9 cellular contexts compared by ENCODE assay signal in the genomic region with DNA sequence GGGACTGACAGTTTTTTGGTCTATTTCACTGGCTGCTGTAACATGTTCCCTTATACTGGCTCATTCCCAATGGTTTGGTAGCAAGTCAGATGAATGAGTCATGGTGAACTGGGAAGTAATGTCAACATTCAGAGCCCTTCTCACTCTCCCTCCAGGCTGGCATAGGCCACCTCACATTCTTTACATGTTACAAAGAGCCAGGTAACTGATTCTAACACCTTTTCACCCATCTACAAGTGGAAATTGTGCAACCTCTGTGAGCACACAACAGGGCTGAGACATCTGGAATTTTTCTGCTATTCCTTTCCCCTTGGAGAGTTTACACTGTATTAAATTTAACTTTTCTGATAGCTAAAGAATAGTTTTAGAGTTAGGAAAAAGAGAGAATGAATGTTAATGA.
DNase-seq lines count a peak whose midpoint lies in the region; ATAC-seq and TF ChIP-seq lines count a peak whose summit lies in the region.
"Had no signal": no experiment of that assay in that cellular context is flagged by ENCODE, and none has a peak within 500 bp of the region (broad histone marks: within the 10 kb centered on the region; RNA-seq: fewer than 3 reads in every experiment).

No MANE protein-coding gene starts in this region.

- H3K9me3 ChIP-seq in neural progenitor cell (ENCODE audit: low read depth), result no peaks in the 10 kb centered on the region

- no peak overlapping the region for H3K4me2 ChIP-seq in neural progenitor cell

- no peaks in the 10 kb centered on the region for H3K36me3 ChIP-seq in neural progenitor cell

- no peak overlapping the region for H3K4me3 Mint-ChIP-seq in neural progenitor cell
- H3K4me3 Mint-ChIP-seq: activated CD8-positive, alpha-beta memory T cell treated with anti-CD3 and anti-CD28 coated beads, Interleukin-2, amount 10 ng/mL, durations not matched to agents 7 days and 5 days had no signal

- no peak overlapping the region for H3K4me3 ChIP-seq in epithelial cell of proximal tubule (ENCODE audit: low read depth, low read length)
- H3K4me3 ChIP-seq in neural progenitor cell, result no peak overlapping the region

- H3K36me3 Mint-ChIP-seq in neural progenitor cell, result no peaks in the 10 kb centered on the region
- H3K36me3 Mint-ChIP-seq: activated CD8-positive, alpha-beta memory T cell treated with anti-CD3 and anti-CD28 coated beads, Interleukin-2, amount 10 ng/mL, durations not matched to agents 7 days and 5 days had no signal

- peak; percentile 94 for ATAC-seq in omental fat pad (ENCODE audit: low FRiP score)
- ATAC-seq in HG02973 (IDR thresholded peaks at IDR 0.05; ENCODE audit: unreplicated experiment), result no peak
- ATAC-seq: activated CD8-positive, alpha-beta memory T cell treated with anti-CD3 and anti-CD28 coated beads, Interleukin-2, amount 10 ng/mL, durations not matched to agents 7 days and 5 days had no signal

- H3K4me1 Mint-ChIP-seq in neural progenitor cell, result no peaks in the 10 kb centered on the region
- H3K4me1 Mint-ChIP-seq: activated CD8-positive, alpha-beta memory T cell treated with anti-CD3 and anti-CD28 coated beads, Interleukin-2, amount 10 ng/mL, durations not matched to agents 7 days and 5 days had no signal

- H3K9me3 Mint-ChIP-seq in neural progenitor cell, result peaks cover 3% of the 10 kb centered on the region

- no peaks in the 10 kb centered on the region for H3K27me3 ChIP-seq in neural progenitor cell

- H3K4me1 ChIP-seq in neural progenitor cell, result peaks cover 14% of the 10 kb centered on the region

- H3K9ac ChIP-seq in neural progenitor cell, result no peak overlapping the region

- no peaks in the 10 kb centered on the region for H3K79me2 ChIP-seq in neural progenitor cell (ENCODE audit: low read depth)

- peaks cover 11% of the 10 kb centered on the region for H3F3A ChIP-seq in neural progenitor cell (ENCODE audit: low read depth)

- H3K27me3 Mint-ChIP-seq in neural progenitor cell (ENCODE audit: insufficient read depth, low read depth), result no peaks in the 10 kb centered on the region
- H3K27me3 Mint-ChIP-seq: activated CD8-positive, alpha-beta memory T cell treated with anti-CD3 and anti-CD28 coated beads, Interleukin-2, amount 10 ng/mL, durations not matched to agents 7 days and 5 days had no signal

- no peak overlapping the region for H3K27ac Mint-ChIP-seq in neural progenitor cell
- H3K27ac Mint-ChIP-seq: activated CD8-positive, alpha-beta memory T cell treated with anti-CD3 and anti-CD28 coated beads, Interleukin-2, amount 10 ng/mL, durations not matched to agents 7 days and 5 days had no signal

- DNase-seq in Daoy (ENCODE audit: low read depth) (peak; percentile 89), NCI-H510A treated with DMSO at 0.1 percent for 48 hours (lab: John Stamatoyannopoulos, UW) (peak; percentile 14), epithelial cell of proximal tubule (ENCODE audit: low read depth) (peak; percentile 96), omental fat pad (ENCODE audit: low spot score) (no peak), T-helper 9 cell (no peak), neural progenitor cell (ENCODE audit: low spot score) (no peak), hippocampal formation (lab: John Stamatoyannopoulos, UW) (no peak)
- DNase-seq: activated CD8-positive, alpha-beta memory T cell treated with anti-CD3 and anti-CD28 coated beads, Interleukin-2, amount 10 ng/mL, durations not matched to agents 7 days and 5 days had no signal

- H3K27ac ChIP-seq in neural progenitor cell, result no peak overlapping the region

- TF ChIP-seq CTCF in epithelial cell of proximal tubule (conservative IDR thresholded peaks at IDR 0.05; ENCODE audit: low read depth, low read length) (no peak), omental fat pad (IDR thresholded peaks at IDR 0.05) (no peak), neural progenitor cell (IDR thresholded peaks at IDR 0.05) (no peak)

- no peak overlapping the region for H2AFZ ChIP-seq in neural progenitor cell (replicated peaks)

- H4K20me1 ChIP-seq in neural progenitor cell (ENCODE audit: low read depth), result no peaks in the 10 kb centered on the region

Comparison
In these comparisons a context has a peak if more than half of its experiments do, and no peak if none do; other contexts are left out.
1. DNase-seq: peak in Daoy (single experiment), NCI-H510A treated with DMSO at 0.1 percent for 48 hours (single experiment) and epithelial cell of proximal tubule (single experiment); none in omental fat pad (single experiment), T-helper 9 cell (single experiment), neural progenitor cell (single experiment) and hippocampal formation (0 of 2).